In the genomic region with DNA sequence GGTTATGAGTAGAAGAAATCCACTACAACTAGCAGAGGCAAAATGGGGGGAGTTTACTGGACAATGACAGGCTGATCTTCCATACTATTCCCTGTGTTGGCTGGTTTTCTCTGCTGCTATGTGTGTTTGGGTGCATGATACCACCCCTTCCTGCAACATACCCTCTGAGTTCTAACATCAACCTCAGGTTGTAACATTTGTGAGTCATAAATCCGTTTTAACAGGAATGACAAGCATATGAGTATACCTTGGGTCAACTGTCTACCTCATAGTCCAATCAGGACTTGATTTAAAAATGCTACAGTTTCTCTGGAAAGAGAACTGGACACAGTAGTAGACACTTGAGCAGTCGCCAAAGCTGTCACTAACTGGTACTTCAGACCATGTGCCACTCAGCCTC, we compare ENCODE assay signal across 27 cellular contexts.
"Had no signal": no experiment of that assay in that cellular context is flagged by ENCODE, and none has a peak within 500 bp of the region (broad histone marks: within the 10 kb centered on the region; RNA-seq: fewer than 3 reads in every experiment).

No MANE protein-coding gene starts in this region.

- ATAC-seq: left colon; left lung; lower lobe of right lung; naive thymus-derived CD8-positive, alpha-beta T cell; pancreas; right cardiac atrium; sciatic nerve; stimulated activated naive B cell treated with anti-CD40 and anti-IgM and Interleukin-4, amounts not matched to agents 10 μg/mL and 1 μg/mL and 100 μg/mL, for 72 hours; stimulated activated naive CD8-positive, alpha-beta T cell treated with anti-CD3 and anti-CD28 coated beads, Interleukin-15, Interleukin-2, amounts not matched to agents 100 U/mL and 50 U/mL, for 24 hours; upper lobe of right lung had no signal

- H3K27ac Mint-ChIP-seq: naive thymus-derived CD8-positive, alpha-beta T cell; stimulated activated naive B cell treated with anti-CD40 and anti-IgM and Interleukin-4, amounts not matched to agents 10 μg/mL and 1 μg/mL and 100 μg/mL, for 72 hours had no signal

- H3K36me3 ChIP-seq: left lung, lower lobe of right lung, pancreas, prostate gland, stomach, tibial artery, upper lobe of right lung had no signal

- DNase-seq: hippocampal formation; kidney glomerular epithelial cell; left colon; left lung; lower lobe of right lung; midbrain; naive thymus-derived CD8-positive, alpha-beta T cell; pancreas; posterior cingulate gyrus; retina; right cardiac atrium; stimulated activated CD4-positive, alpha-beta T cell treated with anti-CD3 and anti-CD28 coated beads, Interleukin-12 subunit alpha, Interleukin-12 subunit beta, amount 100 ng/mL, for 4 hours; stimulated activated CD4-positive, alpha-beta T cell treated with anti-CD3 and anti-CD28 coated beads, Interleukin-15, amount 100 ng/mL, for 24 hours; stimulated activated CD4-positive, alpha-beta T cell treated with anti-CD3 and anti-CD28 coated beads, Interleukin-2, amount 100 ng/mL, for 24 hours; stimulated activated CD4-positive, alpha-beta T cell treated with anti-CD3 and anti-CD28 coated beads, Interleukin-4, amount 100 ng/mL, for 1 hour; stimulated activated naive B cell treated with anti-CD40 and anti-IgM and Interleukin-4, amounts not matched to agents 10 μg/mL and 1 μg/mL and 100 μg/mL, for 72 hours; stimulated activated naive CD8-positive, alpha-beta T cell treated with anti-CD3 and anti-CD28 coated beads, Interleukin-15, Interleukin-2, amounts not matched to agents 100 U/mL and 50 U/mL, for 24 hours; stomach; testis; tibial artery; trophoblast cell; upper lobe of right lung had no signal

- FAIRE-seq: keratinocyte, pancreas, urothelium cell line had no signal

- H3K4me3 ChIP-seq: left lung, lower lobe of right lung, pancreas, prostate gland, skin epidermis, stomach, testis, tibial artery, upper lobe of right lung had no signal

- H3K27me3 Mint-ChIP-seq: stimulated activated naive B cell treated with anti-CD40 and anti-IgM and Interleukin-4, amounts not matched to agents 10 μg/mL and 1 μg/mL and 100 μg/mL, for 72 hours had no signal

- H3K4me3 Mint-ChIP-seq: naive thymus-derived CD8-positive, alpha-beta T cell; stimulated activated naive B cell treated with anti-CD40 and anti-IgM and Interleukin-4, amounts not matched to agents 10 μg/mL and 1 μg/mL and 100 μg/mL, for 72 hours had no signal

- H3K36me3 Mint-ChIP-seq: naive thymus-derived CD8-positive, alpha-beta T cell; stimulated activated naive B cell treated with anti-CD40 and anti-IgM and Interleukin-4, amounts not matched to agents 10 μg/mL and 1 μg/mL and 100 μg/mL, for 72 hours had no signal

- H3K4me1 Mint-ChIP-seq: naive thymus-derived CD8-positive, alpha-beta T cell; stimulated activated naive B cell treated with anti-CD40 and anti-IgM and Interleukin-4, amounts not matched to agents 10 μg/mL and 1 μg/mL and 100 μg/mL, for 72 hours had no signal

- H3K27me3 ChIP-seq: left lung, pancreas, stomach, testis, tibial artery, upper lobe of right lung had no signal

- H3K9me3 Mint-ChIP-seq: naive thymus-derived CD8-positive, alpha-beta T cell had no signal

- H3K27ac ChIP-seq: left lung, lower lobe of right lung, pancreas, prostate gland, skin epidermis, stomach, testis, tibial artery, upper lobe of right lung had no signal
